Comparison of ENCODE assay signal across 13 cellular contexts in genomic region chr15:101170568-101171350, GRCh38.
DNase-seq lines count a peak whose midpoint lies in the region; ATAC-seq and TF ChIP-seq lines count a peak whose summit lies in the region.
"Had no signal": no experiment of that assay in that cellular context is flagged by ENCODE, and none has a peak within 500 bp of the region (broad histone marks: within the 10 kb centered on the region; RNA-seq: fewer than 3 reads in every experiment).

No MANE protein-coding gene starts in this region.

- POLR2A ChIA-PET in AG04450 (lab: Yijun Ruan, JAX), result interaction anchor here (0.6 to 1.1 kb wide), 3 partner anchors 34 to 81 kb away, joined by 3 to 4 read pairs (median 4); partner anchors contain the start of gene CHSY1

- H3K4me3 ChIP-seq in AG04450 (ENCODE audit: low read depth, low read length), result no peak overlapping the region
- H3K4me3 ChIP-seq in cardiac fibroblast (replicated peaks in 1 of 2; ENCODE audit: low read depth in 2 of 2, low read length in 2 of 2), result no peak overlapping the region

- DNase-seq in AG04450 (ENCODE audit: low read depth, low spot score) (no peak), HPDE6-E6E7 (ENCODE audit: extremely low spot score) (peak; percentile 32), cardiac fibroblast (ENCODE audit: low read depth in 2 of 2) (peak; percentile 69 to 93), nephron progenitor cell (no peak), GM19240 (ENCODE audit: insufficient read length, low spot score) (no peak), SKM-1 treated with dmso at 0.1 percent for 144 hours (lab: John Stamatoyannopoulos, UW; ENCODE audit: unreplicated experiment) (no peak), LoVo (ENCODE audit: low spot score) (no peak)
- DNase-seq: activated naive CD4-positive, alpha-beta T cell treated with anti-CD3 and anti-CD28 coated beads for 36 hours; CD4-positive, alpha-beta T cell; effector memory CD4-positive, alpha-beta T cell; NCI-H1930 had no signal

- peak overlapping the region; percentile 40 for H3K27ac ChIP-seq in AG04450 (ENCODE audit: low read depth, low read length)

- H3K27me3 ChIP-seq in AG04450 (ENCODE audit: control insufficient read depth, insufficient read depth, low read length), result no peaks in the 10 kb centered on the region
- H3K27me3 ChIP-seq: neutrophil had no signal

- H3K9me3 ChIP-seq in AG04450 (ENCODE audit: control insufficient read depth, insufficient read depth, low read length), result peaks cover 15% of the 10 kb centered on the region
- H3K9me3 ChIP-seq: neutrophil had no signal

- CTCF ChIA-PET in AG04450 (lab: Charles Lee), result no interaction called here

- H3K27me3 Mint-ChIP-seq in nephron progenitor cell (ENCODE audit: low read depth, poor library complexity), result no peaks in the 10 kb centered on the region
- H3K27me3 Mint-ChIP-seq: CD4-positive, alpha-beta T cell had no signal

- peaks cover 39% of the 10 kb centered on the region for H3K36me3 Mint-ChIP-seq in nephron progenitor cell (ENCODE audit: low read depth)

- H3K9me3 Mint-ChIP-seq in nephron progenitor cell, result peaks cover 25% of the 10 kb centered on the region

- H3K4me3 Mint-ChIP-seq in nephron progenitor cell, result no peak overlapping the region
- H3K4me3 Mint-ChIP-seq: activated naive CD4-positive, alpha-beta T cell treated with anti-CD3 and anti-CD28 coated beads for 36 hours; CD4-positive, alpha-beta T cell had no signal

- no peak for ATAC-seq in HG03439 (IDR thresholded peaks at IDR 0.05; ENCODE audit: unreplicated experiment)

- TF ChIP-seq CTCF in AG04450 (IDR thresholded peaks at IDR 0.05; ENCODE audit: low read depth, low read length) (no peak), cardiac fibroblast (IDR thresholded peaks at IDR 0.05; ENCODE audit: low read depth, low read length) (no peak), nephron progenitor cell (IDR thresholded peaks at IDR 0.05) (no peak)

- peak overlapping the region; percentile 57 for H3K27ac Mint-ChIP-seq in nephron progenitor cell
- H3K27ac Mint-ChIP-seq: activated naive CD4-positive, alpha-beta T cell treated with anti-CD3 and anti-CD28 coated beads for 36 hours; CD4-positive, alpha-beta T cell had no signal

- peaks cover 47% of the 10 kb centered on the region for H3K4me1 Mint-ChIP-seq in nephron progenitor cell

Comparison
In these comparisons a context has a peak if more than half of its experiments do, and no peak if none do; other contexts are left out.
1. DNase-seq: peak in HPDE6-E6E7 (single experiment) and cardiac fibroblast (2 of 2); none in AG04450 (single experiment), nephron progenitor cell (single experiment), GM19240 (single experiment), SKM-1 treated with dmso at 0.1 percent for 144 hours (single experiment) and LoVo (single experiment).